ENCODE assay signal across 8 cellular contexts in genomic region chr7:129169171-129169643, GRCh38. TPM values are rescaled to one million over a fixed set of nuclear protein-coding genes. Genes with fewer than 3 reads are reported as not detected.
DNase-seq lines count a peak whose midpoint lies in the region; ATAC-seq and TF ChIP-seq lines count a peak whose summit lies in the region.

No MANE protein-coding gene starts in this region.

- DNase-seq in NCI-H1105 (lab: John Stamatoyannopoulos, UW) = peak; percentile 34
- DNase-seq in adrenal gland = peak in 4 of 7 donors; percentile 30 to 34 (median 32)
- peak; percentile 87 for DNase-seq in iPS-NIHi7 (ENCODE audit: extremely low spot score)
- DNase-seq in stimulated activated CD4-positive, alpha-beta T cell treated with anti-CD3 and anti-CD28 coated beads, Interleukin-2, amount 100 ng/mL, for 48 hours = peak; percentile 19 to 34
- DNase-seq in central memory CD4-positive, alpha-beta T cell = no peak
- no peak for DNase-seq in BE2C
- DNase-seq in NCI-H128 (lab: John Stamatoyannopoulos, UW; ENCODE audit: unreplicated experiment) = no peak

- H3K4me3 ChIP-seq in adrenal gland = peak overlapping the region in 2 of 4 donors; percentile 15 to 49
- H3K4me3 ChIP-seq in BE2C (ENCODE audit: low read depth, low read length) = no peak overlapping the region

- no peaks in the 10 kb centered on the region for H3K27me3 ChIP-seq in adrenal gland
- no peaks in the 10 kb centered on the region for H3K27me3 ChIP-seq in BE2C

- ATAC-seq in GM18502 (IDR thresholded peaks at IDR 0.05; ENCODE audit: poor library complexity, unreplicated experiment) = peak; percentile 34

- no peaks in the 10 kb centered on the region for H3K36me3 ChIP-seq in adrenal gland (replicated peaks in 1 of 2)
- no peaks in the 10 kb centered on the region for H3K36me3 ChIP-seq in BE2C

- TF ChIP-seq POLR2A in adrenal gland (IDR thresholded peaks at IDR 0.05) = no peak

- peak overlapping the region in 2 of 5 donors; percentile 76 to 81 for H3K27ac ChIP-seq in adrenal gland

- H3K9me3 ChIP-seq in adrenal gland (replicated peaks in 1 of 3) = no peaks in the 10 kb centered on the region
- H3K9me3 ChIP-seq in BE2C = no peaks in the 10 kb centered on the region

- peaks cover 0 to 7% of the 10 kb centered on the region in 2 donors for H3K4me1 ChIP-seq in adrenal gland (replicated peaks in 1 of 2)
- H3K4me1 ChIP-seq in BE2C = no peaks in the 10 kb centered on the region

- WGBS in adrenal gland, 4 donors = 2 to 20% (median 5%) methylated on average over 9 to 46 of the region's 46 CpGs

- intact Hi-C loops in adrenal gland (cut with DNase I) = no loop called here

- TF ChIP-seq CTCF in adrenal gland (IDR thresholded peaks at IDR 0.05) (no peak), BE2C (IDR thresholded peaks at IDR 0.05; ENCODE audit: low read depth, low read length) (no peak)

RNA-seq across cellular contexts. Expression of gene SMO, which starts 19.2 kb away (rescaled TPM):
- total RNA-seq in adrenal gland = 10 to 100 TPM in 3 of 8 donors, 1 to 10 TPM in 5; 3.6 to 23.9 (median 9.4) TPM
- 10 to 100 TPM in 1 of 3 donors, 1 to 10 TPM in 2; 2.5 to 12.9 (median 8.0) TPM for polyA plus RNA-seq in adrenal gland
- 1.1 TPM for polyA plus RNA-seq in BE2C (2012; ENCODE audit: insufficient read depth, insufficient read length, low read depth)

RNA-seq across cellular contexts. Expression of gene TSPAN33, which starts 24.7 kb away (rescaled TPM):
- total RNA-seq in adrenal gland = 10 to 100 TPM in 6 of 8 donors, 1 to 10 TPM in 2; 5.5 to 20.0 (median 12.0) TPM
- 1 to 10 TPM; 3.6 to 8.4 (median 6.5) TPM for polyA plus RNA-seq in adrenal gland
- polyA plus RNA-seq in BE2C (2012; ENCODE audit: insufficient read depth, insufficient read length, low read depth) = 5.3 TPM

RNA-seq across cellular contexts. Expression of gene AHCYL2, which starts 55.6 kb away (rescaled TPM):
- total RNA-seq in adrenal gland = 10 to 100 TPM; 13.8 to 29.0 (median 23.2) TPM
- 10 to 100 TPM in 1 of 3 donors, 1 to 10 TPM in 2; 6.6 to 20.3 (median 9.4) TPM for polyA plus RNA-seq in adrenal gland
- 6.6 TPM for polyA plus RNA-seq in BE2C (2012; ENCODE audit: insufficient read depth, insufficient read length, low read depth)

Comparison
In these comparisons a context has a peak if more than half of its experiments do, and no peak if none do; other contexts are left out.
1. DNase-seq: peak in NCI-H1105 (single experiment), adrenal gland (4 of 7), iPS-NIHi7 (single experiment) and stimulated activated CD4-positive, alpha-beta T cell treated with anti-CD3 and anti-CD28 coated beads, Interleukin-2, amount 100 ng/mL, for 48 hours (2 of 2); none in central memory CD4-positive, alpha-beta T cell (single experiment), BE2C (single experiment) and NCI-H128 (single experiment).